In the genomic region with DNA sequence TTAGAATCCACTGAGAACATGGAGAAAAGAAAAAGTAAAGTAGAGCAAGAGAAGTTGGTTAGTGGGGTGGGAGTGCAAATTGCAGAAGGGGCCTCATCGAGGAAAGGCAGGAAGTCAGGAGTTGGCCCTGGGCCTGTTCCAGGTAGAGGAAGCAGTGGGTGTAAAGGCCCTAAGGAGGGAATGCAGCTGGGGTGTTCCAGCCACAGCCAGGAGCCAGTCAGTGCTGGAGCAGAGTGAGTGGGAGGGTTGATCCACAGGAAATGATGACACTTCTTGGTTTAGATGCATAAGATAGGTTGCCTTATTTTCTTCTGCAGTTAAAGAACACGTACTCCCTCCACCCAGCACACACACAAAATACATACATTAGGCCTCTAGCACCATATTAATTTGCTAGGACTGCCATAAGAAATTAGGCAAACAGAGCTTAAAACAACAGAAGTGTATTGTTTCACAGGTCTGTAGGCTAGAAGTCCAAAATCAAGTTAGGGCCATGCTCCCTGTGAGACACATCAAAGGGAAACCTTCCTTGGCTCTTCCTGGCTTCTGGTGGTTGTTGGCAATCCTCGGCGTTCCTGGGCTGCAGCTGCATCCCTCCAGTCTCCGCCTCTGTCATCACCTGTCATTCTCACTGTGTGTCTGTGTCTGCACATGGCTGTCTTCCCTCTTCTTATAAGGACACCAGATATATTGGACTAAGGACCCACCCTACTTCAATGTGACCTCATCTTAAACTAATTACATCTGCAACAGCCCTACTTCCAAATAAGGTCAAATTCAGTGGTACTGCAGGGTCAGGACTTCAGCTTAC, we compare ENCODE assay signal across 1 cellular context.
A peak's percentile ranks its signal among the peaks of the same experiment; 100 is the strongest.
TF ChIP-seq lines count a peak whose summit lies in the region.

No MANE protein-coding gene starts in this region.

TF ChIP-seq in HCT116, 20 proteins besides CTCF, POLR2A, EP300 and RAD21 (continued from another document):
- TF ChIP-seq ATF3 (IDR thresholded peaks at IDR 0.05) (no peak), SRF (IDR thresholded peaks at IDR 0.05; ENCODE audit: low read depth) (no peak), EGR1 (IDR thresholded peaks at IDR 0.05; ENCODE audit: low read depth) (peak; percentile 77), SIN3A (IDR thresholded peaks at IDR 0.05; ENCODE audit: low read depth) (no peak), TCF7L2 (IDR thresholded peaks at IDR 0.05; ENCODE audit: borderline replicate concordance, extremely low read depth, insufficient read depth, insufficient read length) (no peak), CEBPB (IDR thresholded peaks at IDR 0.05; ENCODE audit: low read depth) (no peak), ZNF274 (IDR thresholded peaks at IDR 0.05; ENCODE audit: low read depth, low read length) (no peak), POLR2AphosphoS5 (IDR thresholded peaks at IDR 0.05; ENCODE audit: low read depth, low read length) (peak; percentile 36; the same call in 1 of the 2 replicates)
- TF ChIP-seq, protein P1, sequence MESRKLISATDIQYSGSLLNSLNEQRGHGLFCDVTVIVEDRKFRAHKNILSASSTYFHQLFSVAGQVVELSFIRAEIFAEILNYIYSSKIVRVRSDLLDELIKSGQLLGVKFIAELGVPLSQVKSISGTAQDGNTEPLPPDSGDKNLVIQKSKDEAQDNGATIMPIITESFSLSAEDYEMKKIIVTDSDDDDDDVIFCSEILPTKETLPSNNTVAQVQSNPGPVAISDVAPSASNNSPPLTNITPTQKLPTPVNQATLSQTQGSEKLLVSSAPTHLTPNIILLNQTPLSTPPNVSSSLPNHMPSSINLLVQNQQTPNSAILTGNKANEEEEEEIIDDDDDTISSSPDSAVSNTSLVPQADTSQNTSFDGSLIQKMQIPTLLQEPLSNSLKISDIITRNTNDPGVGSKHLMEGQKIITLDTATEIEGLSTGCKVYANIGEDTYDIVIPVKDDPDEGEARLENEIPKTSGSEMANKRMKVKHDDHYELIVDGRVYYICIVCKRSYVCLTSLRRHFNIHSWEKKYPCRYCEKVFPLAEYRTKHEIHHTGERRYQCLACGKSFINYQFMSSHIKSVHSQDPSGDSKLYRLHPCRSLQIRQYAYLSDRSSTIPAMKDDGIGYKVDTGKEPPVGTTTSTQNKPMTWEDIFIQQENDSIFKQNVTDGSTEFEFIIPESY (IDR thresholded peaks at IDR 0.05; ENCODE audit: extremely low read depth, insufficient replicate concordance, low read length): no peak
